Comparison of ENCODE assay signal across 8 cellular contexts in the genomic region with DNA sequence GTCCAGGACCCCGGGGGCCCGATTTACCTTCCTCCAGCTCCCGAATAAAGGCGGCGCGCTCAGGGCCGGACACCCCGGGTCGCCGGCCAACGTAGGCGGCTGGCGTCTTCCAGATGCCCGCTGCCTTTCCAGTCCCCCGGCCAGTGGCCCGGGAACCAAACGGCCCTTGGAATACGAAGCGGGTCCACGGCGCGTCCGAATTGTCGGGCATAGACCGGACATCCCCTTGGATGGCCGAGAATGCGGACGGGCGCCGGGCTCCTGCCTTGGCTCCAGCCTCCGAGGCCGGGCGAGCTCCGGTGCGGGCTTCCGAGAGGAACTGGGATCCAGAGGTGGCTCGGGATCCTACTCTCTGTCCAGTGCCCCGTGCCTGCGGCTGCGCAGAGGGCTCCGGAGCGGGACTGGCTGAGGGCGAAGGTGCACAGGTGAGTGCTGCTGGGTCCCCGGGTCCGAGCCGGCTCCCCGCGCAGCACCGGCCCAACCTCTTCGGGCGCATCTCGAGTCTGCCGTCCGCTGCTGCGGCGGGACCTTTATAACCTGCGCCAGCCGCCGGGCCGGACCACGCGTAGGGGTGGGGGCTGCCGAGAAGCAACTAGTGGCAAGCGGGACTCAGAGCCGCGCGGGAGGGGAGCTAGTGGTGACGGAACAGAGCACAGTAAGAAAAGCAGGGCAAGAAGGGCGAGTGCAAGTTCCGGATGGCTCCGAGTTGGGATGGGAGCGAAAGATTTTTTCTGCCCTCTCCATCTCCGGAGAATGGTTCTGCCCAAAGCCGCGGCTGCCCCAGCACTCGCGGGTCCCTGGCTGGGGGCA. TPM values are rescaled to one million over a fixed set of nuclear protein-coding genes. Genes with fewer than 3 reads are reported as not detected.
DNase-seq lines count a peak whose midpoint lies in the region; ATAC-seq and TF ChIP-seq lines count a peak whose summit lies in the region.

A gene with protein sequence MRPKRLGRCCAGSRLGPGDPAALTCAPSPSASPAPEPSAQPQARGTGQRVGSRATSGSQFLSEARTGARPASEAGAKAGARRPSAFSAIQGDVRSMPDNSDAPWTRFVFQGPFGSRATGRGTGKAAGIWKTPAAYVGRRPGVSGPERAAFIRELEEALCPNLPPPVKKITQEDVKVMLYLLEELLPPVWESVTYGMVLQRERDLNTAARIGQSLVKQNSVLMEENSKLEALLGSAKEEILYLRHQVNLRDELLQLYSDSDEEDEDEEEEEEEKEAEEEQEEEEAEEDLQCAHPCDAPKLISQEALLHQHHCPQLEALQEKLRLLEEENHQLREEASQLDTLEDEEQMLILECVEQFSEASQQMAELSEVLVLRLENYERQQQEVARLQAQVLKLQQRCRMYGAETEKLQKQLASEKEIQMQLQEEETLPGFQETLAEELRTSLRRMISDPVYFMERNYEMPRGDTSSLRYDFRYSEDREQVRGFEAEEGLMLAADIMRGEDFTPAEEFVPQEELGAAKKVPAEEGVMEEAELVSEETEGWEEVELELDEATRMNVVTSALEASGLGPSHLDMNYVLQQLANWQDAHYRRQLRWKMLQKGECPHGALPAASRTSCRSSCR (minus strand): TSS at position 505 of the 810 bp plus-strand sequence. CDS start 9 bp downstream, at position 496.

- peaks cover 3% of the 10 kb centered on the region for H3K4me1 ChIP-seq in neuron (ENCODE audit: insufficient read depth, low read length)

- no peak for TF ChIP-seq CTCF in fibroblast of the aortic adventitia (IDR thresholded peaks at IDR 0.05; ENCODE audit: insufficient read depth, low read length)

- H3K36me3 ChIP-seq in neuron (ENCODE audit: insufficient read depth, low read length): no peaks in the 10 kb centered on the region

- peak within 1 kb of the TSS; percentile 24 for H2AFZ ChIP-seq in neuron (ENCODE audit: low read depth, low read length)

- ATAC-seq in HG02973 (IDR thresholded peaks at IDR 0.05; ENCODE audit: unreplicated experiment) (no peak), HG02763 (IDR thresholded peaks at IDR 0.05; ENCODE audit: unreplicated experiment) (no peak)

- H3K27me3 ChIP-seq in neuron (ENCODE audit: insufficient read depth, low read length): peaks cover 28% of the 10 kb centered on the region

- H3K4me3 ChIP-seq in fibroblast of the aortic adventitia (ENCODE audit: low read depth, low read length): peak within 1 kb of the TSS; percentile 37
- peak within 1 kb of the TSS; percentile 49 for H3K4me3 ChIP-seq in neuron (ENCODE audit: low read length)

- DNase-seq in stimulated activated CD4-positive, alpha-beta T cell treated with anti-CD3 and anti-CD28 coated beads, Interleukin-4, amount 100 ng/mL, for 1 hour: peak; percentile 26
- DNase-seq in stimulated activated CD4-positive, alpha-beta T cell treated with anti-CD3 and anti-CD28 coated beads, Interleukin-12 subunit alpha, Interleukin-12 subunit beta, amount 100 ng/mL, for 4 hours: no peak
- DNase-seq in activated CD4-positive, alpha-beta T cell treated with anti-CD3 and anti-CD28 coated beads, Interleukin-2, amount 50 U/mL, for 1 hour: peak; percentile 10
- peak; percentile 13 for DNase-seq in fibroblast of the aortic adventitia (ENCODE audit: low read depth)
- DNase-seq in NCI-H187 (lab: John Stamatoyannopoulos, UW): no peak

- H3K9me3 ChIP-seq in neuron (ENCODE audit: low read length): no peaks in the 10 kb centered on the region

RNA-seq across cellular contexts. Expression of the gene that starts here (rescaled TPM):
- total RNA-seq in fibroblast of the aortic adventitia (ENCODE audit: low replicate concordance): under 0.01 TPM in 1 of 2 replicates, not detected in the other

Comparison
In these comparisons a context has a peak if more than half of its experiments do, and no peak if none do; other contexts are left out.
1. DNase-seq: peak in stimulated activated CD4-positive, alpha-beta T cell treated with anti-CD3 and anti-CD28 coated beads, Interleukin-4, amount 100 ng/mL, for 1 hour (single experiment) and activated CD4-positive, alpha-beta T cell treated with anti-CD3 and anti-CD28 coated beads, Interleukin-2, amount 50 U/mL, for 1 hour (single experiment); none in stimulated activated CD4-positive, alpha-beta T cell treated with anti-CD3 and anti-CD28 coated beads, Interleukin-12 subunit alpha, Interleukin-12 subunit beta, amount 100 ng/mL, for 4 hours (single experiment) and NCI-H187 (0 of 2).
2. Peak in DNase-seq and H3K4me3 ChIP-seq in fibroblast of the aortic adventitia; RNA of the gene not detected or under 1 TPM.